Comparison of ENCODE assay signal across 20 cellular contexts in the genomic region with DNA sequence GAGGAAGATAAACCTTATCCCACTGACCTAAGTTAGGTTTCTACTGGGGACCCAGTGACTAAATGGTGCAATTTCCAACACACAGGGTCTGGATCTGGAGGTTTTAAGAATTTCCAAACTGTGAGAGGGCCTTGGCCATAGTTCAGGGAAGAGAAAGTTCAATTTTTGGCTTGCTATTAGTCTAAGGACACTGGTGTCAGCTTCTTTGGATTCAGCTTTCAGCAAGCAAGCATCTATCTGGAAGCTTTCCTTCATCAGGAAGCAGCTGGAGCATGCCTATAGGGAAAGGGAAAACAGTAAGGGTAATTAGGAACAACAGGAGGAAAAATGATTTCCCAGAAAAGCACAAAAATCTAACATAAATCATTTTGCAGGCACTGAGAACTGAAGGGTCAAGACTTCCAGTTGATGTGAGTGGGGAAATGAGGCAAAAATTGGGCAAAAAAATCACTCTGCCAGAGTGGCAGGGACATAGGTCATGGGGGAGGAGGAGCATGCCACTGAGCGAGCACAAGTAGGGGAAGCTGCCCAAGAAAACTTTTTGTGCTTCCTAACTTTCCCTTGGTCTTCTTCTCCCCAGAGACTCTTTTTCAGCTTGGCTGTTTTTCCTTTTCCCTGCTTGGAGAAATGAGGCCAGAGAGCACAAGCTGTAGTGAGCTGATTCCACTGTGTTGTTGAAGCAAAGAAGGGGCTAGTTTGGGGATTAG.
"Had no signal": no experiment of that assay in that cellular context is flagged by ENCODE, and none has a peak within 500 bp of the region (broad histone marks: within the 10 kb centered on the region; RNA-seq: fewer than 3 reads in every experiment).

No MANE protein-coding gene starts in this region.

- H3K36me3 ChIP-seq: esophagus muscularis mucosa, SJCRH30, upper lobe of left lung had no signal

- H3K4me1 ChIP-seq: SJCRH30, upper lobe of left lung had no signal

- DNase-seq: activated CD4-positive, alpha-beta memory T cell treated with anti-CD3 and anti-CD28 coated beads for 36 hours; activated CD4-positive, alpha-beta T cell treated with anti-CD3 and anti-CD28 coated beads for 36 hours; activated T-cell treated with anti-CD3 and anti-CD28 coated beads, Interleukin-2, amount 50 U/mL, for 24 hours; amygdala; cortex of kidney; effector CD4-positive, alpha-beta T cell; foreskin melanocyte; mesendoderm; SJCRH30; small intestine; stimulated activated CD4-positive, alpha-beta T cell treated with anti-CD3 and anti-CD28 coated beads, Interleukin-4, amount 100 ng/mL, for 4 hours; stimulated activated naive CD8-positive, alpha-beta T cell treated with anti-CD3 and anti-CD28 coated beads, Interleukin-15, Interleukin-2, amounts not matched to agents 100 U/mL and 50 U/mL, for 24 hours; T-helper 17 cell; upper lobe of left lung had no signal

- H3K4me3 ChIP-seq: esophagus muscularis mucosa, SJCRH30, upper lobe of left lung had no signal

- H3K4me1 Mint-ChIP-seq: activated CD4-positive, alpha-beta T cell treated with anti-CD3 and anti-CD28 coated beads for 36 hours; activated naive CD4-positive, alpha-beta T cell treated with anti-CD3 and anti-CD28 coated beads, Interleukin-2, amount 50 U/mL, for 24 hours; central memory CD8-positive, alpha-beta T cell; T-helper 17 cell had no signal

- H3K27ac ChIP-seq: SJCRH30 had no signal

- H3K4me3 Mint-ChIP-seq: activated CD4-positive, alpha-beta memory T cell treated with anti-CD3 and anti-CD28 coated beads for 36 hours; activated CD4-positive, alpha-beta T cell treated with anti-CD3 and anti-CD28 coated beads for 36 hours; activated naive CD4-positive, alpha-beta T cell treated with anti-CD3 and anti-CD28 coated beads, Interleukin-2, amount 50 U/mL, for 24 hours; activated T-cell treated with anti-CD3 and anti-CD28 coated beads, Interleukin-2, amount 50 U/mL, for 24 hours; brain; central memory CD8-positive, alpha-beta T cell; natural killer cell treated with Interleukin-12 subunit alpha and Interleukin-12 subunit beta and Interleukin-15 and Interleukin-18, amount 100 ng/mL, for 72 hours; T-helper 17 cell had no signal

- ATAC-seq: activated CD4-positive, alpha-beta T cell treated with anti-CD3 and anti-CD28 coated beads for 36 hours; left lobe of liver; natural killer cell treated with Interleukin-12 subunit alpha and Interleukin-12 subunit beta and Interleukin-15 and Interleukin-18, amount 100 ng/mL, for 72 hours; stimulated activated naive CD8-positive, alpha-beta T cell treated with anti-CD3 and anti-CD28 coated beads, Interleukin-15, Interleukin-2, amounts not matched to agents 100 U/mL and 50 U/mL, for 24 hours; T-helper 17 cell had no signal

- H3K36me3 Mint-ChIP-seq: activated CD4-positive, alpha-beta memory T cell treated with anti-CD3 and anti-CD28 coated beads for 36 hours; activated naive CD4-positive, alpha-beta T cell treated with anti-CD3 and anti-CD28 coated beads, Interleukin-2, amount 50 U/mL, for 24 hours; brain; natural killer cell treated with Interleukin-12 subunit alpha and Interleukin-12 subunit beta and Interleukin-15 and Interleukin-18, amount 100 ng/mL, for 72 hours had no signal

- H3K27me3 Mint-ChIP-seq: activated CD4-positive, alpha-beta memory T cell treated with anti-CD3 and anti-CD28 coated beads for 36 hours; activated CD4-positive, alpha-beta T cell treated with anti-CD3 and anti-CD28 coated beads for 36 hours; activated naive CD4-positive, alpha-beta T cell treated with anti-CD3 and anti-CD28 coated beads, Interleukin-2, amount 50 U/mL, for 24 hours; activated T-cell treated with anti-CD3 and anti-CD28 coated beads, Interleukin-2, amount 50 U/mL, for 24 hours; brain; central memory CD8-positive, alpha-beta T cell; natural killer cell treated with Interleukin-12 subunit alpha and Interleukin-12 subunit beta and Interleukin-15 and Interleukin-18, amount 100 ng/mL, for 72 hours; T-helper 17 cell had no signal

- H3K27me3 ChIP-seq: esophagus muscularis mucosa, upper lobe of left lung had no signal

- H3K27ac Mint-ChIP-seq: activated CD4-positive, alpha-beta memory T cell treated with anti-CD3 and anti-CD28 coated beads for 36 hours; activated CD4-positive, alpha-beta T cell treated with anti-CD3 and anti-CD28 coated beads for 36 hours; activated naive CD4-positive, alpha-beta T cell treated with anti-CD3 and anti-CD28 coated beads, Interleukin-2, amount 50 U/mL, for 24 hours; activated T-cell treated with anti-CD3 and anti-CD28 coated beads, Interleukin-2, amount 50 U/mL, for 24 hours; natural killer cell treated with Interleukin-12 subunit alpha and Interleukin-12 subunit beta and Interleukin-15 and Interleukin-18, amount 100 ng/mL, for 72 hours; T-helper 17 cell had no signal

- H3K9me3 ChIP-seq: esophagus muscularis mucosa, SJCRH30, upper lobe of left lung had no signal

- H3K9me3 Mint-ChIP-seq: brain had no signal
